ENCODE assay signal across 7 cellular contexts in genomic region chr3:46882377-46883015, GRCh38. TPM values are rescaled to one million over a fixed set of nuclear protein-coding genes. Genes with fewer than 3 reads are reported as not detected.
DNase-seq lines count a peak whose midpoint lies in the region; ATAC-seq and TF ChIP-seq lines count a peak whose summit lies in the region.

No MANE protein-coding gene starts in this region.

- peaks cover 52% of the 10 kb centered on the region for H3K27me3 ChIP-seq in fibroblast of lung (ENCODE audit: control insufficient read depth, insufficient read depth, low read length)
- peaks cover 95% of the 10 kb centered on the region for H3K27me3 ChIP-seq in neutrophil

- H4K20me1 ChIP-seq in fibroblast of lung (ENCODE audit: control insufficient read depth, extremely low read depth, insufficient read depth, low read length): no peaks in the 10 kb centered on the region

- TF ChIP-seq POLR2A in GM18505 (IDR thresholded peaks at IDR 0.05; ENCODE audit: borderline replicate concordance, extremely low read depth, insufficient read depth, insufficient read length): no peak

- H3K4me2 ChIP-seq in fibroblast of lung (ENCODE audit: extremely low read depth, insufficient read depth, low read length): peak overlapping the region; percentile 93

- peak overlapping the region; percentile 44 for H2AFZ ChIP-seq in fibroblast of lung (ENCODE audit: low read length)

- no peaks in the 10 kb centered on the region for H3K79me2 ChIP-seq in fibroblast of lung (ENCODE audit: control insufficient read depth, insufficient read depth, low read length)

- no peaks in the 10 kb centered on the region for H3K9me3 Mint-ChIP-seq in T-cell

- CTCF ChIA-PET in T-cell (lab: Charles Lee): interaction anchor here in 1 of 2 donors (0.7 to 1.3 kb wide), 2 partner anchors 9 to 13 kb away, joined by 3 to 5 read pairs; no protein-coding TSS in a partner anchor

- H3K4me3 Mint-ChIP-seq in T-cell: peak overlapping the region; percentile 60 to 69 (median 69)

- H3K4me1 ChIP-seq in fibroblast of lung (ENCODE audit: control insufficient read depth, extremely low read depth, insufficient read depth, low read length): no peaks in the 10 kb centered on the region
- peaks cover 5 to 23% of the 10 kb centered on the region in 2 experiments for H3K4me1 ChIP-seq in neutrophil (ENCODE audit: control insufficient read depth in 1 of 2, insufficient read depth in 1 of 2, low read depth in 1 of 2, low read length in 1 of 2)

- H3K36me3 Mint-ChIP-seq in T-cell: no peaks in the 10 kb centered on the region

- POLR2A ChIA-PET in T-cell (lab: Charles Lee): interaction anchor here in 1 of 2 donors (0.7 kb wide), 1 partner anchor 457 kb away, joined by 6 read pairs; no protein-coding TSS in a partner anchor

- no peaks in the 10 kb centered on the region for H3K36me3 ChIP-seq in fibroblast of lung (ENCODE audit: control insufficient read depth, insufficient read depth, low read length)
- no peaks in the 10 kb centered on the region for H3K36me3 ChIP-seq in neutrophil

- H3K4me3 ChIP-seq in fibroblast of lung (replicated peaks in 1 of 4; ENCODE audit: control extremely low read depth in 1 of 4, insufficient read depth in 1 of 4, low read depth in 3 of 4, low read length in 4 of 4) (peak overlapping the region; percentile 12 to 53 (median 44)), neutrophil (ENCODE audit: low read depth in 1 of 2, low read length in 1 of 2) (peak overlapping the region; percentile 19 to 56)

- H3K27ac Mint-ChIP-seq in T-cell: no peak overlapping the region

- ATAC-seq in T-cell (replicated peaks in 1 of 4) (peak in 2 of 4 experiments; percentile 21 to 29), GM18505 (IDR thresholded peaks at IDR 0.05; ENCODE audit: unreplicated experiment) (no peak)

- peaks cover 4 to 15% (median 7%) of the 10 kb centered on the region in 3 donors for H3K4me1 Mint-ChIP-seq in T-cell

- H3K27ac ChIP-seq in fibroblast of lung (ENCODE audit: insufficient read depth, low read length): no peak overlapping the region
- no peak overlapping the region for H3K27ac ChIP-seq in neutrophil

- H3K27me3 Mint-ChIP-seq in T-cell: peaks cover 19 to 49% of the 10 kb centered on the region in 2 donors

- H3K9me3 ChIP-seq in fibroblast of lung (ENCODE audit: control insufficient read depth, insufficient read depth, low read depth, low read length) (no peaks in the 10 kb centered on the region), neutrophil (no peaks in the 10 kb centered on the region)

- TF ChIP-seq CTCF in GM20000 (IDR thresholded peaks at IDR 0.05; ENCODE audit: extremely low read depth, missing control alignments): no peak
- TF ChIP-seq CTCF in fibroblast of lung (conservative IDR thresholded peaks at IDR 0.05 in 1 of 2, IDR thresholded peaks at IDR 0.05 in 1 of 2; ENCODE audit: low read depth in 1 of 2, low read length in 2 of 2): no peak
- no peak for TF ChIP-seq CTCF in neutrophil (IDR thresholded peaks at IDR 0.05)

- DNase-seq in GM20000 (ENCODE audit: low spot score) (peak; percentile 65), T-cell (no peak), fibroblast of lung (ENCODE audit: low read depth in 2 of 2) (peak; percentile 4 to 52), NCI-H2171 treated with DMSO at 0.1 percent for 48 hours (lab: John Stamatoyannopoulos, UW) (no peak), NCI-H1436 treated with DMSO at 0.1 percent for 48 hours (lab: John Stamatoyannopoulos, UW) (no peak)

- no peak overlapping the region for H3K9ac ChIP-seq in fibroblast of lung (ENCODE audit: insufficient read depth, low read length)

RNA-seq across cellular contexts. Expression of gene PTH1R, which starts 5.0 kb away (rescaled TPM):
- under 1 TPM in 1 of 5 donors, not detected in 4; 0.32 TPM for total RNA-seq in T-cell
- total RNA-seq in fibroblast of lung: 3.3 and 4.3 TPM in 2 replicates
- polyA plus RNA-seq in fibroblast of lung: 0.06 and 0.67 TPM in 2 replicates
- polyA plus RNA-seq in fibroblast of lung (2012): 1.2 TPM in 1 of 2 replicates, not detected in the other
- 0.98 TPM in 1 of 2 replicates, not detected in the other for polyA minus RNA-seq in fibroblast of lung (ENCODE audit: low replicate concordance)

RNA-seq across cellular contexts. Expression of gene MYL3, which starts 19.3 kb away (rescaled TPM):
- total RNA-seq in T-cell (not detected), fibroblast of lung (0.50 and 0.51 TPM in 2 replicates)
- polyA plus RNA-seq in fibroblast of lung: 0.67 TPM in 1 of 2 replicates, not detected in the other
- polyA plus RNA-seq in fibroblast of lung (2012): 0.52 TPM in 1 of 2 replicates, not detected in the other
- polyA minus RNA-seq in fibroblast of lung (ENCODE audit: low replicate concordance): not detected in 2 replicates

Comparison
In these comparisons a context has a peak if more than half of its experiments do, and no peak if none do; other contexts are left out.
1. DNase-seq: peak in GM20000 (single experiment) and fibroblast of lung (2 of 2); none in T-cell (0 of 34), NCI-H2171 treated with DMSO at 0.1 percent for 48 hours (single experiment) and NCI-H1436 treated with DMSO at 0.1 percent for 48 hours (single experiment).